39 cellular contexts compared by ENCODE assay signal in the genomic region with DNA sequence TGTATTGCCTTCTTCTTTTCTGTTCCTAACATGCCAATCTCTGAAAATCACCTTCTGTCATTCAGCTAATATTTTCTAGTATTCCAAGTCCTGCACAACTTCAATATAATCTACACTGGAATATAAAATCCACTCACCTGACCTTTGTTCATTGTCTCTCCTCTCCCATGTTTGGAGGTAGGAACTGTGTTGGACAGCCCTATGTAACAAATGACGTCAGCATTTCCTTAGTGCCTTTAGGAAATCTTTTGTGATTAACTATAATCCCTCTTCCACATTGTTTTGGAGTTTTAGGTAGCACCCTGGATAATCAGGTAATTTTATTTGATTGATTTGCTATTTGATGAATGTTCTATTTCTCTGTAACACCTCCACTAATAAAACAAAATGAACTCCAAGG.
"Had no signal": no experiment of that assay in that cellular context is flagged by ENCODE, and none has a peak within 500 bp of the region (broad histone marks: within the 10 kb centered on the region; RNA-seq: fewer than 3 reads in every experiment).

No MANE protein-coding gene starts in this region.

- ATAC-seq: activated naive CD4-positive, alpha-beta T cell treated with anti-CD3 and anti-CD28 coated beads, Interleukin-2, amount 50 U/mL, for 72 hours; activated naive CD8-positive, alpha-beta T cell treated with anti-CD3 and anti-CD28 coated beads, Interleukin-2, amount 50 U/mL, for 24 hours; activated T-cell treated with anti-CD3 and anti-CD28 coated beads, Interleukin-2, amount 50 U/mL, for 4 hours; activated T-cell treated with anti-CD3 and anti-CD28 coated beads, Interleukin-2, amount 50 U/mL, for 72 hours; activated T-helper 17 cell treated with anti-CD3 and anti-CD28 coated beads, Interleukin-2, amount 50 U/mL, for 72 hours; body of pancreas had no signal

- H3K9me3 Mint-ChIP-seq: activated naive CD4-positive, alpha-beta T cell treated with anti-CD3 and anti-CD28 coated beads for 36 hours; activated naive CD4-positive, alpha-beta T cell treated with anti-CD3 and anti-CD28 coated beads, Interleukin-2, amount 10 ng/mL, durations not matched to agents 7 days and 5 days; activated naive CD4-positive, alpha-beta T cell treated with anti-CD3 and anti-CD28 coated beads, Interleukin-2, amount 50 U/mL, for 24 hours; activated naive CD4-positive, alpha-beta T cell treated with anti-CD3 and anti-CD28 coated beads, Interleukin-2, amount 50 U/mL, for 72 hours; activated naive CD8-positive, alpha-beta T cell treated with anti-CD3 and anti-CD28 coated beads for 36 hours; activated naive CD8-positive, alpha-beta T cell treated with anti-CD3 and anti-CD28 coated beads, Interleukin-2, amount 10 ng/mL, durations not matched to agents 7 days and 5 days; activated naive CD8-positive, alpha-beta T cell treated with anti-CD3 and anti-CD28 coated beads, Interleukin-2, amount 50 U/mL, for 24 hours; activated T-cell treated with anti-CD3 and anti-CD28 coated beads, Interleukin-2, amount 50 U/mL, for 24 hours; activated T-cell treated with anti-CD3 and anti-CD28 coated beads, Interleukin-2, amount 50 U/mL, for 4 hours; activated T-cell treated with anti-CD3 and anti-CD28 coated beads, Interleukin-2, amount 50 U/mL, for 72 hours; activated T-helper 1 cell treated with anti-CD3 and anti-CD28 coated beads, Interleukin-12 subunit alpha, Interleukin-12 subunit beta, Interleukin-2, Interleukin-4 antibody, amounts not matched to agents 30 ng/mL and 10 ng/mL and 1 ng/mL, durations not matched to agents 14 hours and 24 hours and 36 hours; activated T-helper 17 cell treated with anti-CD3 and anti-CD28 coated beads, Interleukin-2, amount 50 U/mL, for 72 hours; activated T-helper 2 cell treated with anti-CD3 and anti-CD28 coated beads, Interferon-gamma antibody, Interleukin-2, Interleukin-4, amounts not matched to agents 10 μg/mL and 5 μg/mL and 100 μg/mL, durations not matched to agents 14 hours and 24 hours and 36 hours; brain; central memory CD8-positive, alpha-beta T cell had no signal

- H3K4me3 Mint-ChIP-seq: activated naive CD4-positive, alpha-beta T cell treated with anti-CD3 and anti-CD28 coated beads for 36 hours; activated naive CD4-positive, alpha-beta T cell treated with anti-CD3 and anti-CD28 coated beads, Interleukin-2, amount 10 ng/mL, durations not matched to agents 7 days and 5 days; activated naive CD4-positive, alpha-beta T cell treated with anti-CD3 and anti-CD28 coated beads, Interleukin-2, amount 50 U/mL, for 24 hours; activated naive CD8-positive, alpha-beta T cell; activated naive CD8-positive, alpha-beta T cell treated with anti-CD3 and anti-CD28 coated beads for 36 hours; activated naive CD8-positive, alpha-beta T cell treated with anti-CD3 and anti-CD28 coated beads, Interleukin-2, amount 10 ng/mL, durations not matched to agents 7 days and 5 days; activated naive CD8-positive, alpha-beta T cell treated with anti-CD3 and anti-CD28 coated beads, Interleukin-2, amount 50 U/mL, for 24 hours; activated T-cell treated with anti-CD3 and anti-CD28 coated beads, Interleukin-2, amount 50 U/mL, for 24 hours; activated T-cell treated with anti-CD3 and anti-CD28 coated beads, Interleukin-2, amount 50 U/mL, for 4 hours; activated T-cell treated with anti-CD3 and anti-CD28 coated beads, Interleukin-2, amount 50 U/mL, for 72 hours; activated T-helper 1 cell treated with anti-CD3 and anti-CD28 coated beads, Interleukin-12 subunit alpha, Interleukin-12 subunit beta, Interleukin-2, Interleukin-4 antibody, amounts not matched to agents 30 ng/mL and 10 ng/mL and 1 ng/mL, durations not matched to agents 14 hours and 24 hours and 36 hours; activated T-helper 17 cell treated with anti-CD3 and anti-CD28 coated beads, Interleukin-2, amount 50 U/mL, for 72 hours; brain; central memory CD8-positive, alpha-beta T cell had no signal

- H3K27ac ChIP-seq: adrenal gland, ascending aorta, body of pancreas, brain microvascular endothelial cell, breast epithelium, cardiac muscle cell had no signal

- H3K9me3 ChIP-seq: adrenal gland, ascending aorta, body of pancreas, breast epithelium had no signal

- DNase-seq: activated effector memory CD4-positive, alpha-beta T cell treated with anti-CD3 and anti-CD28 coated beads, Interleukin-2, amount 50 U/mL, for 16 hours; activated effector memory CD4-positive, alpha-beta T cell treated with Interleukin-2 at 50 U/mL for 16 hours; activated gamma-delta T cell; activated gamma-delta T cell treated with Interleukin-2 at 50 U/mL for 16 hours; activated naive CD4-positive, alpha-beta T cell; activated naive CD4-positive, alpha-beta T cell treated with anti-CD3 and anti-CD28 coated beads for 36 hours; activated naive CD4-positive, alpha-beta T cell treated with anti-CD3 and anti-CD28 coated beads, Interleukin-2, amount 10 ng/mL, durations not matched to agents 7 days and 5 days; activated naive CD4-positive, alpha-beta T cell treated with anti-CD3 and anti-CD28 coated beads, Interleukin-2, amount 50 U/mL, for 16 hours; activated naive CD4-positive, alpha-beta T cell treated with Interleukin-2 at 50 U/mL for 16 hours; activated naive CD8-positive, alpha-beta T cell treated with anti-CD3 and anti-CD28 coated beads for 36 hours; activated naive CD8-positive, alpha-beta T cell treated with anti-CD3 and anti-CD28 coated beads, Interleukin-2, amount 10 ng/mL, durations not matched to agents 7 days and 5 days; activated naive CD8-positive, alpha-beta T cell treated with anti-CD3 and anti-CD28 coated beads, Interleukin-2, amount 50 U/mL, for 24 hours; activated T-cell treated with anti-CD3 and anti-CD28 coated beads, Interleukin-2, amount 50 U/mL, for 1 hour; activated T-cell treated with anti-CD3 and anti-CD28 coated beads, Interleukin-2, amount 50 U/mL, for 24 hours; activated T-cell treated with anti-CD3 and anti-CD28 coated beads, Interleukin-2, amount 50 U/mL, for 4 hours; activated T-cell treated with anti-CD3 and anti-CD28 coated beads, Interleukin-2, amount 50 U/mL, for 48 hours; activated T-cell treated with anti-CD3 and anti-CD28 coated beads, Interleukin-2, amount 50 U/mL, for 72 hours; adrenal gland; amniotic stem cell; amygdala; anterior cingulate cortex; aorta; body of pancreas; brain microvascular endothelial cell; caudate nucleus; central memory CD4-positive, alpha-beta T cell; cerebellar nuclear complex had no signal

- H3K36me3 Mint-ChIP-seq: activated naive CD4-positive, alpha-beta T cell treated with anti-CD3 and anti-CD28 coated beads, Interleukin-2, amount 10 ng/mL, durations not matched to agents 7 days and 5 days; activated naive CD4-positive, alpha-beta T cell treated with anti-CD3 and anti-CD28 coated beads, Interleukin-2, amount 50 U/mL, for 24 hours; activated naive CD4-positive, alpha-beta T cell treated with anti-CD3 and anti-CD28 coated beads, Interleukin-2, amount 50 U/mL, for 72 hours; activated naive CD8-positive, alpha-beta T cell; activated naive CD8-positive, alpha-beta T cell treated with anti-CD3 and anti-CD28 coated beads for 36 hours; activated naive CD8-positive, alpha-beta T cell treated with anti-CD3 and anti-CD28 coated beads, Interleukin-2, amount 10 ng/mL, durations not matched to agents 7 days and 5 days; brain had no signal

- H3K27ac Mint-ChIP-seq: activated naive CD4-positive, alpha-beta T cell treated with anti-CD3 and anti-CD28 coated beads for 36 hours; activated naive CD4-positive, alpha-beta T cell treated with anti-CD3 and anti-CD28 coated beads, Interleukin-2, amount 10 ng/mL, durations not matched to agents 7 days and 5 days; activated naive CD4-positive, alpha-beta T cell treated with anti-CD3 and anti-CD28 coated beads, Interleukin-2, amount 50 U/mL, for 24 hours; activated naive CD4-positive, alpha-beta T cell treated with anti-CD3 and anti-CD28 coated beads, Interleukin-2, amount 50 U/mL, for 72 hours; activated naive CD8-positive, alpha-beta T cell; activated naive CD8-positive, alpha-beta T cell treated with anti-CD3 and anti-CD28 coated beads for 36 hours; activated naive CD8-positive, alpha-beta T cell treated with anti-CD3 and anti-CD28 coated beads, Interleukin-2, amount 10 ng/mL, durations not matched to agents 7 days and 5 days; activated naive CD8-positive, alpha-beta T cell treated with anti-CD3 and anti-CD28 coated beads, Interleukin-2, amount 50 U/mL, for 24 hours; activated T-cell treated with anti-CD3 and anti-CD28 coated beads, Interleukin-2, amount 50 U/mL, for 24 hours; activated T-cell treated with anti-CD3 and anti-CD28 coated beads, Interleukin-2, amount 50 U/mL, for 72 hours; activated T-helper 1 cell treated with anti-CD3 and anti-CD28 coated beads, Interleukin-12 subunit alpha, Interleukin-12 subunit beta, Interleukin-2, Interleukin-4 antibody, amounts not matched to agents 30 ng/mL and 10 ng/mL and 1 ng/mL, durations not matched to agents 14 hours and 24 hours and 36 hours; activated T-helper 17 cell treated with anti-CD3 and anti-CD28 coated beads, Interleukin-2, amount 50 U/mL, for 72 hours; activated T-helper 2 cell treated with anti-CD3 and anti-CD28 coated beads, Interferon-gamma antibody, Interleukin-2, Interleukin-4, amounts not matched to agents 10 μg/mL and 5 μg/mL and 100 μg/mL, durations not matched to agents 14 hours and 24 hours and 36 hours; brain had no signal

- H3K36me3 ChIP-seq: adrenal gland, ascending aorta, brain microvascular endothelial cell, breast epithelium, cardiac muscle cell had no signal

- H3K27me3 Mint-ChIP-seq: activated naive CD4-positive, alpha-beta T cell treated with anti-CD3 and anti-CD28 coated beads, Interleukin-2, amount 10 ng/mL, durations not matched to agents 7 days and 5 days; activated naive CD4-positive, alpha-beta T cell treated with anti-CD3 and anti-CD28 coated beads, Interleukin-2, amount 50 U/mL, for 24 hours; activated naive CD8-positive, alpha-beta T cell; activated naive CD8-positive, alpha-beta T cell treated with anti-CD3 and anti-CD28 coated beads for 36 hours; activated naive CD8-positive, alpha-beta T cell treated with anti-CD3 and anti-CD28 coated beads, Interleukin-2, amount 10 ng/mL, durations not matched to agents 7 days and 5 days; activated naive CD8-positive, alpha-beta T cell treated with anti-CD3 and anti-CD28 coated beads, Interleukin-2, amount 50 U/mL, for 24 hours; activated T-cell treated with anti-CD3 and anti-CD28 coated beads, Interleukin-2, amount 50 U/mL, for 24 hours; activated T-helper 17 cell treated with anti-CD3 and anti-CD28 coated beads, Interleukin-2, amount 50 U/mL, for 72 hours; brain; central memory CD8-positive, alpha-beta T cell had no signal

- FAIRE-seq: bronchial epithelial cell had no signal

- H3K4me1 ChIP-seq: adrenal gland, ascending aorta, body of pancreas, breast epithelium had no signal

- H3K4me1 Mint-ChIP-seq: activated naive CD4-positive, alpha-beta T cell treated with anti-CD3 and anti-CD28 coated beads, Interleukin-2, amount 10 ng/mL, durations not matched to agents 7 days and 5 days; activated naive CD4-positive, alpha-beta T cell treated with anti-CD3 and anti-CD28 coated beads, Interleukin-2, amount 50 U/mL, for 24 hours; activated naive CD8-positive, alpha-beta T cell treated with anti-CD3 and anti-CD28 coated beads for 36 hours; activated naive CD8-positive, alpha-beta T cell treated with anti-CD3 and anti-CD28 coated beads, Interleukin-2, amount 10 ng/mL, durations not matched to agents 7 days and 5 days; activated naive CD8-positive, alpha-beta T cell treated with anti-CD3 and anti-CD28 coated beads, Interleukin-2, amount 50 U/mL, for 24 hours; activated T-helper 17 cell treated with anti-CD3 and anti-CD28 coated beads, Interleukin-2, amount 50 U/mL, for 72 hours; brain; central memory CD8-positive, alpha-beta T cell had no signal

- H3K27me3 ChIP-seq: ascending aorta, body of pancreas, brain microvascular endothelial cell, breast epithelium, cardiac muscle cell had no signal

- H3K4me3 ChIP-seq: adrenal gland, ascending aorta, body of pancreas, breast epithelium, cardiac muscle cell had no signal
